Comparison of ENCODE assay signal across 21 cellular contexts in the genomic region with DNA sequence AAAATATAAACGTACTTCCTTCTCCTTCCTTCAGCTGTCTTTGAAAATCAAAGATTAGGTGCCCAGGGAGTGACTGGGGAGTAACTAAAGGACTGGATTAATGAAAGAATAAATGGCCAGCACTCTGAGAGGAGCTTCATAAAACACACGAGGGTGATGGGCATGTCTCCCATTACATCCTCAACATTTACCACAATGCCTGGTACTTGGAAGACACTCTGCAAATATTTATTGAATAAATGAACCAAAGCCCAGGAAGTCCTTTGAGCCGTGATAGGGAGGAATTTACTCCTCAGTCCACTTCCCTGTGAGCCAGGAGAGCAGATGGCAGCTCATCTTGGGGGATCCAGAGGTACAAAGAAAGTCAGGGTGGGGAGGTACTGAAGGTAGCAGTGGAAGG.
"Had no signal": no experiment of that assay in that cellular context is flagged by ENCODE, and none has a peak within 500 bp of the region (broad histone marks: within the 10 kb centered on the region; RNA-seq: fewer than 3 reads in every experiment).

No MANE protein-coding gene starts in this region.

- H3K4me1 Mint-ChIP-seq: activated B cell treated with CpG ODN at 0.5 μM for 24 hours, brain, natural killer cell had no signal

- H3K36me3 Mint-ChIP-seq: brain, natural killer cell had no signal

- ATAC-seq: activated CD8-positive, alpha-beta T cell treated with anti-CD3 and anti-CD28 coated beads, Interleukin-2, amount 10 ng/mL, durations not matched to agents 7 days and 5 days; activated naive CD8-positive, alpha-beta T cell treated with anti-CD3 and anti-CD28 coated beads, Interleukin-2, amount 50 U/mL, for 24 hours; foreskin keratinocyte; lower lobe of right lung; natural killer cell; psoas muscle; right lobe of liver had no signal

- H3K27ac Mint-ChIP-seq: activated B cell treated with CpG ODN at 0.5 μM for 24 hours; activated CD8-positive, alpha-beta T cell treated with anti-CD3 and anti-CD28 coated beads, Interleukin-2, amount 10 ng/mL, durations not matched to agents 7 days and 5 days; activated naive CD4-positive, alpha-beta T cell treated with anti-CD3 and anti-CD28 coated beads for 36 hours; activated naive CD8-positive, alpha-beta T cell treated with anti-CD3 and anti-CD28 coated beads, Interleukin-2, amount 50 U/mL, for 24 hours; activated T-cell treated with anti-CD3 and anti-CD28 coated beads, Interleukin-2, amount 50 U/mL, for 24 hours; brain; natural killer cell; stimulated activated naive CD8-positive, alpha-beta T cell treated with anti-CD3 and anti-CD28 coated beads, Interleukin-15, Interleukin-2, amounts not matched to agents 100 ng/mL and 50 ng/mL, for 24 hours had no signal

- H3K9me3 Mint-ChIP-seq: activated B cell treated with CpG ODN at 0.5 μM for 24 hours; activated naive CD4-positive, alpha-beta T cell treated with anti-CD3 and anti-CD28 coated beads for 36 hours; activated naive CD8-positive, alpha-beta T cell treated with anti-CD3 and anti-CD28 coated beads, Interleukin-2, amount 50 U/mL, for 24 hours; activated T-cell treated with anti-CD3 and anti-CD28 coated beads, Interleukin-2, amount 50 U/mL, for 24 hours; brain; natural killer cell; stimulated activated naive CD8-positive, alpha-beta T cell treated with anti-CD3 and anti-CD28 coated beads, Interleukin-15, Interleukin-2, amounts not matched to agents 100 ng/mL and 50 ng/mL, for 24 hours had no signal

- DNase-seq: activated B cell treated with CpG ODN at 0.5 μM for 24 hours; activated CD4-positive, alpha-beta T cell treated with anti-CD3 and anti-CD28 coated beads for 4 hours; activated CD8-positive, alpha-beta T cell treated with anti-CD3 and anti-CD28 coated beads, Interleukin-2, amount 10 ng/mL, durations not matched to agents 7 days and 5 days; activated naive CD4-positive, alpha-beta T cell treated with anti-CD3 and anti-CD28 coated beads for 36 hours; activated naive CD8-positive, alpha-beta T cell treated with anti-CD3 and anti-CD28 coated beads, Interleukin-2, amount 50 U/mL, for 24 hours; activated T-cell treated with anti-CD3 and anti-CD28 coated beads, Interleukin-2, amount 50 U/mL, for 24 hours; anterior cingulate cortex; caudate nucleus; dorsolateral prefrontal cortex; foreskin keratinocyte; hippocampal formation; lower lobe of right lung; natural killer cell; ovary; psoas muscle; right lobe of liver; small intestine; stimulated activated CD4-positive, alpha-beta T cell treated with anti-CD3 and anti-CD28 coated beads, Interleukin-15, amount 100 ng/mL, for 24 hours; stimulated activated CD4-positive, alpha-beta T cell treated with anti-CD3 and anti-CD28 coated beads, Interleukin-2, amount 100 ng/mL, for 48 hours had no signal

- H3K4me3 Mint-ChIP-seq: activated B cell treated with CpG ODN at 0.5 μM for 24 hours; activated CD8-positive, alpha-beta T cell treated with anti-CD3 and anti-CD28 coated beads, Interleukin-2, amount 10 ng/mL, durations not matched to agents 7 days and 5 days; activated naive CD4-positive, alpha-beta T cell treated with anti-CD3 and anti-CD28 coated beads for 36 hours; activated naive CD8-positive, alpha-beta T cell treated with anti-CD3 and anti-CD28 coated beads, Interleukin-2, amount 50 U/mL, for 24 hours; activated T-cell treated with anti-CD3 and anti-CD28 coated beads, Interleukin-2, amount 50 U/mL, for 24 hours; brain; natural killer cell; stimulated activated naive CD8-positive, alpha-beta T cell treated with anti-CD3 and anti-CD28 coated beads, Interleukin-15, Interleukin-2, amounts not matched to agents 100 ng/mL and 50 ng/mL, for 24 hours had no signal
